ENCODE assay signal across 1 cellular context in the genomic region with DNA sequence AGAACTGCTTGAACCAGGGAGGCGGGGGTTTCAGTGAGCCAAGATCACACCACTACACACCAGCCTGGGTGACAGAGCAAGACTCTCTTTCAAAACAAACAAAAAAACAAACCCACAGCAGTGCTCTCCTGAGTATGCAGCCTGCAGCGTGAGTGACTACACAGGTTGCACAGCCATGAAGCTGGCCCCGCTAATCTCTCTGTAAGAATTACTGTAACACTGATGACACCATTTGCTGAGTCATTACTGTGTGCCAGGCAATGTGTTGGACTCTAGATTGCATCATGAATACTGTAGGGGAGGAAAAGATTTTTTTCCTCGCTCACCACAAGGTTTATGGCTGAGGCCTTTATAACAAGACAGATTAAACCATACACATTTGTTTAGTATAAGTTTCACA.
TF ChIP-seq lines count a peak whose summit lies in the region.

No MANE protein-coding gene starts in this region.

TF ChIP-seq in HEK293, 187 proteins besides CTCF, POLR2A, EP300 and RAD21 (continued from another document):
- TF ChIP-seq, protein P1, sequence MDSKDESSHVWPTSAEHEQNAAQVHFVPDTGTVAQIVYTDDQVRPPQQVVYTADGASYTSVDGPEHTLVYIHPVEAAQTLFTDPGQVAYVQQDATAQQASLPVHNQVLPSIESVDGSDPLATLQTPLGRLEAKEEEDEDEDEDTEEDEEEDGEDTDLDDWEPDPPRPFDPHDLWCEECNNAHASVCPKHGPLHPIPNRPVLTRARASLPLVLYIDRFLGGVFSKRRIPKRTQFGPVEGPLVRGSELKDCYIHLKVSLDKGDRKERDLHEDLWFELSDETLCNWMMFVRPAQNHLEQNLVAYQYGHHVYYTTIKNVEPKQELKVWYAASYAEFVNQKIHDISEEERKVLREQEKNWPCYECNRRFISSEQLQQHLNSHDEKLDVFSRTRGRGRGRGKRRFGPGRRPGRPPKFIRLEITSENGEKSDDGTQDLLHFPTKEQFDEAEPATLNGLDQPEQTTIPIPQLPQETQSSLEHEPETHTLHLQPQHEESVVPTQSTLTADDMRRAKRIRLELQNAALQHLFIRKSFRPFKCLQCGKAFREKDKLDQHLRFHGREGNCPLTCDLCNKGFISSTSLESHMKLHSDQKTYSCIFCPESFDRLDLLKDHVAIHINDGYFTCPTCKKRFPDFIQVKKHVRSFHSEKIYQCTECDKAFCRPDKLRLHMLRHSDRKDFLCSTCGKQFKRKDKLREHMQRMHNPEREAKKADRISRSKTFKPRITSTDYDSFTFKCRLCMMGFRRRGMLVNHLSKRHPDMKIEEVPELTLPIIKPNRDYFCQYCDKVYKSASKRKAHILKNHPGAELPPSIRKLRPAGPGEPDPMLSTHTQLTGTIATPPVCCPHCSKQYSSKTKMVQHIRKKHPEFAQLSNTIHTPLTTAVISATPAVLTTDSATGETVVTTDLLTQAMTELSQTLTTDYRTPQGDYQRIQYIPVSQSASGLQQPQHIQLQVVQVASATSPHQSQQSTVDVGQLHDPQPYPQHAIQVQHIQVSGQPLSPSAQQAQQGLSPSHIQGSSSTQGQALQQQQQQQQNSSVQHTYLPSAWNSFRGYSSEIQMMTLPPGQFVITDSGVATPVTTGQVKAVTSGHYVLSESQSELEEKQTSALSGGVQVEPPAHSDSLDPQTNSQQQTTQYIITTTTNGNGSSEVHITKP (tag by site-specific recombination; IDR thresholded peaks at IDR 0.05): 0 out of 2 replicates have a peak, but pooled peaks have one; percentile 21
- TF ChIP-seq ZNF133 (tag by site-specific recombination; IDR thresholded peaks at IDR 0.05) (no peak), BCL11A (tag by site-specific recombination; IDR thresholded peaks at IDR 0.05; ENCODE audit: low read depth) (no peak), YY2 (tag by site-specific recombination; IDR thresholded peaks at IDR 0.05) (0 out of 2 replicates have a peak, but pooled peaks have one; percentile 40), ZXDB (tag by site-specific recombination; IDR thresholded peaks at IDR 0.05) (no peak), ZNF843 (tag by site-specific recombination; IDR thresholded peaks at IDR 0.05) (no peak), ZBTB21 (tag by site-specific recombination; IDR thresholded peaks at IDR 0.05) (no peak), RBAK (tag by site-specific recombination; IDR thresholded peaks at IDR 0.05) (no peak), ZNF776 (tag by site-specific recombination; IDR thresholded peaks at IDR 0.05; ENCODE audit: borderline replicate concordance) (no peak), ZNF10 (tag by site-specific recombination; IDR thresholded peaks at IDR 0.05) (no peak), ZEB2 (tag by site-specific recombination; IDR thresholded peaks at IDR 0.05) (no peak), GLI2 (tag by site-specific recombination; IDR thresholded peaks at IDR 0.05; ENCODE audit: borderline replicate concordance, low read depth) (no peak), HOXC10 (CRISPR knock-in tag; IDR thresholded peaks at IDR 0.05) (no peak), ZBTB20 (tag by site-specific recombination; IDR thresholded peaks at IDR 0.05) (no peak), HOXD13 (CRISPR knock-in tag; IDR thresholded peaks at IDR 0.05; ENCODE audit: borderline replicate concordance) (no peak), WT1 (tag by site-specific recombination; IDR thresholded peaks at IDR 0.05) (no peak), ZNF211 (tag by site-specific recombination; IDR thresholded peaks at IDR 0.05; ENCODE audit: low read depth) (no peak), IKZF3 (tag by site-specific recombination; IDR thresholded peaks at IDR 0.05) (no peak), ZNF112 (tag by site-specific recombination; IDR thresholded peaks at IDR 0.05) (no peak), ZNF677 (tag by site-specific recombination; IDR thresholded peaks at IDR 0.05) (no peak), ZFP3 (tag by site-specific recombination; IDR thresholded peaks at IDR 0.05; ENCODE audit: low read depth) (no peak), ZNF664 (tag by site-specific recombination; IDR thresholded peaks at IDR 0.05) (no peak), ZNF791 (tag by site-specific recombination; IDR thresholded peaks at IDR 0.05) (no peak)
- TF ChIP-seq, protein P2, sequence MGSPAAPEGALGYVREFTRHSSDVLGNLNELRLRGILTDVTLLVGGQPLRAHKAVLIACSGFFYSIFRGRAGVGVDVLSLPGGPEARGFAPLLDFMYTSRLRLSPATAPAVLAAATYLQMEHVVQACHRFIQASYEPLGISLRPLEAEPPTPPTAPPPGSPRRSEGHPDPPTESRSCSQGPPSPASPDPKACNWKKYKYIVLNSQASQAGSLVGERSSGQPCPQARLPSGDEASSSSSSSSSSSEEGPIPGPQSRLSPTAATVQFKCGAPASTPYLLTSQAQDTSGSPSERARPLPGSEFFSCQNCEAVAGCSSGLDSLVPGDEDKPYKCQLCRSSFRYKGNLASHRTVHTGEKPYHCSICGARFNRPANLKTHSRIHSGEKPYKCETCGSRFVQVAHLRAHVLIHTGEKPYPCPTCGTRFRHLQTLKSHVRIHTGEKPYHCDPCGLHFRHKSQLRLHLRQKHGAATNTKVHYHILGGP (tag by site-specific recombination; IDR thresholded peaks at IDR 0.05): no peak
- TF ChIP-seq, protein P3, sequence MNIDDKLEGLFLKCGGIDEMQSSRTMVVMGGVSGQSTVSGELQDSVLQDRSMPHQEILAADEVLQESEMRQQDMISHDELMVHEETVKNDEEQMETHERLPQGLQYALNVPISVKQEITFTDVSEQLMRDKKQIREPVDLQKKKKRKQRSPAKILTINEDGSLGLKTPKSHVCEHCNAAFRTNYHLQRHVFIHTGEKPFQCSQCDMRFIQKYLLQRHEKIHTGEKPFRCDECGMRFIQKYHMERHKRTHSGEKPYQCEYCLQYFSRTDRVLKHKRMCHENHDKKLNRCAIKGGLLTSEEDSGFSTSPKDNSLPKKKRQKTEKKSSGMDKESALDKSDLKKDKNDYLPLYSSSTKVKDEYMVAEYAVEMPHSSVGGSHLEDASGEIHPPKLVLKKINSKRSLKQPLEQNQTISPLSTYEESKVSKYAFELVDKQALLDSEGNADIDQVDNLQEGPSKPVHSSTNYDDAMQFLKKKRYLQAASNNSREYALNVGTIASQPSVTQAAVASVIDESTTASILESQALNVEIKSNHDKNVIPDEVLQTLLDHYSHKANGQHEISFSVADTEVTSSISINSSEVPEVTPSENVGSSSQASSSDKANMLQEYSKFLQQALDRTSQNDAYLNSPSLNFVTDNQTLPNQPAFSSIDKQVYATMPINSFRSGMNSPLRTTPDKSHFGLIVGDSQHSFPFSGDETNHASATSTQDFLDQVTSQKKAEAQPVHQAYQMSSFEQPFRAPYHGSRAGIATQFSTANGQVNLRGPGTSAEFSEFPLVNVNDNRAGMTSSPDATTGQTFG (tag by site-specific recombination; IDR thresholded peaks at IDR 0.05; ENCODE audit: borderline replicate concordance): no peak
- TF ChIP-seq, protein P4, sequence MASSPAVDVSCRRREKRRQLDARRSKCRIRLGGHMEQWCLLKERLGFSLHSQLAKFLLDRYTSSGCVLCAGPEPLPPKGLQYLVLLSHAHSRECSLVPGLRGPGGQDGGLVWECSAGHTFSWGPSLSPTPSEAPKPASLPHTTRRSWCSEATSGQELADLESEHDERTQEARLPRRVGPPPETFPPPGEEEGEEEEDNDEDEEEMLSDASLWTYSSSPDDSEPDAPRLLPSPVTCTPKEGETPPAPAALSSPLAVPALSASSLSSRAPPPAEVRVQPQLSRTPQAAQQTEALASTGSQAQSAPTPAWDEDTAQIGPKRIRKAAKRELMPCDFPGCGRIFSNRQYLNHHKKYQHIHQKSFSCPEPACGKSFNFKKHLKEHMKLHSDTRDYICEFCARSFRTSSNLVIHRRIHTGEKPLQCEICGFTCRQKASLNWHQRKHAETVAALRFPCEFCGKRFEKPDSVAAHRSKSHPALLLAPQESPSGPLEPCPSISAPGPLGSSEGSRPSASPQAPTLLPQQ (tag by site-specific recombination; IDR thresholded peaks at IDR 0.05): 0 out of 2 replicates have a peak, but pooled peaks have one; percentile 36
- TF ChIP-seq, protein P5, sequence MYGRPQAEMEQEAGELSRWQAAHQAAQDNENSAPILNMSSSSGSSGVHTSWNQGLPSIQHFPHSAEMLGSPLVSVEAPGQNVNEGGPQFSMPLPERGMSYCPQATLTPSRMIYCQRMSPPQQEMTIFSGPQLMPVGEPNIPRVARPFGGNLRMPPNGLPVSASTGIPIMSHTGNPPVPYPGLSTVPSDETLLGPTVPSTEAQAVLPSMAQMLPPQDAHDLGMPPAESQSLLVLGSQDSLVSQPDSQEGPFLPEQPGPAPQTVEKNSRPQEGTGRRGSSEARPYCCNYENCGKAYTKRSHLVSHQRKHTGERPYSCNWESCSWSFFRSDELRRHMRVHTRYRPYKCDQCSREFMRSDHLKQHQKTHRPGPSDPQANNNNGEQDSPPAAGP (tag by site-specific recombination; IDR thresholded peaks at IDR 0.05): no peak
- TF ChIP-seq, protein P6, sequence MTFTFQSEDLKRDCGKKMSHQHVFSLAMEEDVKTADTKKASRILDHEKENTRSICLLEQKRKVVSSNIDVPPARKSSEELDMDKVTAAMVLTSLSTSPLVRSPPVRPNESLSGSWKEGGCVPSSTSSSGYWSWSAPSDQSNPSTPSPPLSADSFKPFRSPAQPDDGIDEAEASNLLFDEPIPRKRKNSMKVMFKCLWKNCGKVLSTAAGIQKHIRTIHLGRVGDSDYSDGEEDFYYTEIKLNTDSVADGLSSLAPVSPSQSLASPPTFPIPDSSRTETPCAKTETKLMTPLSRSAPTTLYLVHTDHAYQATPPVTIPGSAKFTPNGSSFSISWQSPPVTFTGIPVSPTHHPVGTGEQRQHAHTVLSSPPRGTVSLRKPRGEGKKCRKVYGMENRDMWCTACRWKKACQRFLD (tag by site-specific recombination; IDR thresholded peaks at IDR 0.05): no peak
- TF ChIP-seq, protein P7, sequence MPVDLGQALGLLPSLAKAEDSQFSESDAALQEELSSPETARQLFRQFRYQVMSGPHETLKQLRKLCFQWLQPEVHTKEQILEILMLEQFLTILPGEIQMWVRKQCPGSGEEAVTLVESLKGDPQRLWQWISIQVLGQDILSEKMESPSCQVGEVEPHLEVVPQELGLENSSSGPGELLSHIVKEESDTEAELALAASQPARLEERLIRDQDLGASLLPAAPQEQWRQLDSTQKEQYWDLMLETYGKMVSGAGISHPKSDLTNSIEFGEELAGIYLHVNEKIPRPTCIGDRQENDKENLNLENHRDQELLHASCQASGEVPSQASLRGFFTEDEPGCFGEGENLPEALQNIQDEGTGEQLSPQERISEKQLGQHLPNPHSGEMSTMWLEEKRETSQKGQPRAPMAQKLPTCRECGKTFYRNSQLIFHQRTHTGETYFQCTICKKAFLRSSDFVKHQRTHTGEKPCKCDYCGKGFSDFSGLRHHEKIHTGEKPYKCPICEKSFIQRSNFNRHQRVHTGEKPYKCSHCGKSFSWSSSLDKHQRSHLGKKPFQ (tag by site-specific recombination; IDR thresholded peaks at IDR 0.05): peak; percentile 27; the same call in 1 of the 2 replicates
- TF ChIP-seq, protein P8, sequence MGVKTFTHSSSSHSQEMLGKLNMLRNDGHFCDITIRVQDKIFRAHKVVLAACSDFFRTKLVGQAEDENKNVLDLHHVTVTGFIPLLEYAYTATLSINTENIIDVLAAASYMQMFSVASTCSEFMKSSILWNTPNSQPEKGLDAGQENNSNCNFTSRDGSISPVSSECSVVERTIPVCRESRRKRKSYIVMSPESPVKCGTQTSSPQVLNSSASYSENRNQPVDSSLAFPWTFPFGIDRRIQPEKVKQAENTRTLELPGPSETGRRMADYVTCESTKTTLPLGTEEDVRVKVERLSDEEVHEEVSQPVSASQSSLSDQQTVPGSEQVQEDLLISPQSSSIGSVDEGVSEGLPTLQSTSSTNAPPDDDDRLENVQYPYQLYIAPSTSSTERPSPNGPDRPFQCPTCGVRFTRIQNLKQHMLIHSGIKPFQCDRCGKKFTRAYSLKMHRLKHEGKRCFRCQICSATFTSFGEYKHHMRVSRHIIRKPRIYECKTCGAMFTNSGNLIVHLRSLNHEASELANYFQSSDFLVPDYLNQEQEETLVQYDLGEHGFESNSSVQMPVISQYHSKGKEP (tag by site-specific recombination; IDR thresholded peaks at IDR 0.05): no peak
